ENCODE assay signal across 18 cellular contexts in the genomic region with DNA sequence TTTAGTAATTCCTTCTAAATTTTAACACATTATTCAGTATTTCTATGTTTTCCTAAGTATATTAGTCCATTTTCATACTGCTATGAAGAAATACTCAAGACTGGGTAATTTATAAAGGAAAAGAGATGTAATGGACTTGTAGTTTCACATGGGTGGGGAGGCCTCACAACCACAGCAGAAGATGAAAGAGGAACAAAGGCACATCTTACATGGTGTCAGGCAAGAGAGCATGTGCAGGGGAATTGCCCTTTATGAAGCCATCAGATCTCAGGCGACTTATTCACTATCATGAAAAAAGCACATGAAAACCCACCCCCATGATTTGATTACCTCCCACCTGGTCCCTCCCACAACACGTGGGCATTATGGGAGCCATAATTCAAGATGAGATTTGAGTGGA. TPM values are rescaled to one million over a fixed set of nuclear protein-coding genes. Genes with fewer than 3 reads are reported as not detected.
DNase-seq lines count a peak whose midpoint lies in the region; ATAC-seq and TF ChIP-seq lines count a peak whose summit lies in the region.
"Had no signal": no experiment of that assay in that cellular context is flagged by ENCODE, and none has a peak within 500 bp of the region (broad histone marks: within the 10 kb centered on the region; RNA-seq: fewer than 3 reads in every experiment).

No MANE protein-coding gene starts in this region.

- no peak overlapping the region for H2AFZ ChIP-seq in trophoblast cell (ENCODE audit: insufficient read depth, low read length, poor library complexity)

- no peak overlapping the region for H3K27ac ChIP-seq in CD4-positive, alpha-beta memory T cell (ENCODE audit: low read depth, low read length)
- no peak overlapping the region for H3K27ac ChIP-seq in trophoblast cell (ENCODE audit: low read depth, low read length)
- H3K27ac ChIP-seq: HL-60, ovary, sigmoid colon had no signal

- H3K18ac ChIP-seq in trophoblast cell (ENCODE audit: low read length): no peak overlapping the region

- ATAC-seq in T-cell (replicated peaks in 1 of 4) (no peak), memory B cell (ENCODE audit: low read depth) (peak; percentile 83), HG03378 (IDR thresholded peaks at IDR 0.05; ENCODE audit: unreplicated experiment) (no peak)
- ATAC-seq: left ventricle myocardium superior, Panc1 had no signal

- H3K4me2 ChIP-seq in trophoblast cell (ENCODE audit: low read length): no peak overlapping the region
- H3K4me2 ChIP-seq: SK-N-SH had no signal

- peaks cover 37 to 65% (median 46%) of the 10 kb centered on the region in 4 donors for H3K4me1 Mint-ChIP-seq in CD4-positive, alpha-beta memory T cell
- H3K4me1 Mint-ChIP-seq in T-cell: peaks cover 48 to 58% (median 53%) of the 10 kb centered on the region in 3 donors
- H3K4me1 Mint-ChIP-seq in memory B cell: peaks cover 9% of the 10 kb centered on the region

- no peak overlapping the region for H4K12ac ChIP-seq in trophoblast cell (ENCODE audit: low read depth, low read length)

- no peak overlapping the region for H3K9ac ChIP-seq in trophoblast cell (ENCODE audit: low read length)
- H3K9ac ChIP-seq: SK-N-SH had no signal

- no peaks in the 10 kb centered on the region for H3K79me1 ChIP-seq in trophoblast cell (ENCODE audit: low read length)

- no peak overlapping the region for H3K23ac ChIP-seq in trophoblast cell (ENCODE audit: low read length)

- no peaks in the 10 kb centered on the region for H3K9me3 ChIP-seq in CD4-positive, alpha-beta memory T cell (ENCODE audit: control insufficient read depth in 1 of 2, low read length in 2 of 2)
- no peaks in the 10 kb centered on the region for H3K9me3 ChIP-seq in trophoblast cell (ENCODE audit: insufficient read depth, low read depth, low read length)
- H3K9me3 ChIP-seq: ovary, sigmoid colon, SK-N-SH had no signal

- peak overlapping the region in 2 of 8 donors; percentile 8 to 30 for H3K4me3 Mint-ChIP-seq in CD4-positive, alpha-beta memory T cell
- no peak overlapping the region for H3K4me3 Mint-ChIP-seq in T-cell
- no peak overlapping the region for H3K4me3 Mint-ChIP-seq in memory B cell

- H3K4ac ChIP-seq in trophoblast cell (ENCODE audit: low read depth, low read length): no peak overlapping the region

- H2BK120ac ChIP-seq in trophoblast cell (ENCODE audit: insufficient read depth, low read length, poor library complexity): no peak overlapping the region

- H3K27me3 Mint-ChIP-seq in CD4-positive, alpha-beta memory T cell: no peaks in the 10 kb centered on the region
- no peaks in the 10 kb centered on the region for H3K27me3 Mint-ChIP-seq in T-cell
- no peaks in the 10 kb centered on the region for H3K27me3 Mint-ChIP-seq in memory B cell

- peaks cover 0 to 17% (median 5%) of the 10 kb centered on the region in 8 donors for H3K9me3 Mint-ChIP-seq in CD4-positive, alpha-beta memory T cell
- H3K9me3 Mint-ChIP-seq in T-cell (peaks cover 0 to 23% (median 9%) of the 10 kb centered on the region in 3 donors), memory B cell (peaks cover 13% of the 10 kb centered on the region)

- peaks cover 53% of the 10 kb centered on the region for H3K4me1 ChIP-seq in CD4-positive, alpha-beta memory T cell (ENCODE audit: insufficient read depth, low read length)
- peaks cover 2 to 4% of the 10 kb centered on the region in 2 experiments for H3K4me1 ChIP-seq in trophoblast cell (ENCODE audit: control insufficient read depth in 1 of 2, insufficient read depth in 2 of 2, low read length in 2 of 2)

- H2BK12ac ChIP-seq in trophoblast cell (ENCODE audit: low read length): no peak overlapping the region

- intact Hi-C loops in CD4-positive, alpha-beta memory T cell (cut with micrococcal nuclease): loop anchor here (5.0 kb wide), 1 partner anchor 60 kb away; a partner anchor contains a TSS

- POLR2A ChIA-PET in CD4-positive, alpha-beta memory T cell (lab: Charles Lee; ENCODE audit: partially characterized antibody): interaction anchor here (6.3 kb wide), 1 partner anchor 17 kb away, joined by 72 read pairs; a partner anchor contains a TSS
- POLR2A ChIA-PET in T-cell (lab: Charles Lee): interaction anchor here in 1 of 2 donors (0.7 kb wide), 1 partner anchor 57 kb away, joined by 3 read pairs; no protein-coding TSS in a partner anchor

- H3K36me3 ChIP-seq in CD4-positive, alpha-beta memory T cell (ENCODE audit: insufficient read depth, low read length): peaks cover 10% of the 10 kb centered on the region
- H3K36me3 ChIP-seq in trophoblast cell (ENCODE audit: control insufficient read depth in 1 of 2, insufficient read depth in 2 of 2, low read length in 2 of 2): no peaks in the 10 kb centered on the region
- H3K36me3 ChIP-seq: ovary, sigmoid colon had no signal

- no peaks in the 10 kb centered on the region for H3K27me3 ChIP-seq in CD4-positive, alpha-beta memory T cell (ENCODE audit: insufficient read depth, low read length)
- no peaks in the 10 kb centered on the region for H3K27me3 ChIP-seq in trophoblast cell (ENCODE audit: insufficient read depth, low read length)
- H3K27me3 ChIP-seq: ovary, sigmoid colon had no signal

- no peak overlapping the region for H3K14ac ChIP-seq in trophoblast cell (ENCODE audit: low read length)

- peak overlapping the region in 4 of 7 donors; percentile 7 to 85 (median 10) for H3K27ac Mint-ChIP-seq in CD4-positive, alpha-beta memory T cell
- H3K27ac Mint-ChIP-seq in T-cell (peak overlapping the region; percentile 39 to 74), memory B cell (peak overlapping the region; percentile 35)

- H4K8ac ChIP-seq in trophoblast cell (ENCODE audit: low read depth, low read length): no peak overlapping the region

- no peak for TF ChIP-seq CTCF in GM12865 (IDR thresholded peaks at IDR 0.05; ENCODE audit: insufficient read depth, low read depth, low read length, missing control alignments)

- no peak for DNase-seq in CD4-positive, alpha-beta memory T cell
- DNase-seq in GM12865 (ENCODE audit: low read depth): peak; percentile 10
- DNase-seq in T-cell: no peak
- DNase-seq in memory B cell (ENCODE audit: low spot score in 2 of 2): no peak
- no peak for DNase-seq in trophoblast cell
- DNase-seq in SW480 (ENCODE audit: low spot score): no peak
- DNase-seq: AML-193, amniotic stem cell, left ventricle myocardium superior, NCI-H1092, NCI-H526 treated with DMSO at 0.1 percent for 48 hours, ovary, sigmoid colon, SK-N-SH had no signal

- H2AK5ac ChIP-seq in trophoblast cell (ENCODE audit: low read length): no peak overlapping the region

- no peaks in the 10 kb centered on the region for H3K79me2 ChIP-seq in trophoblast cell (ENCODE audit: control insufficient read depth, insufficient read depth, low read length, poor library complexity)

- no peak overlapping the region for H2BK5ac ChIP-seq in trophoblast cell (ENCODE audit: low read depth, low read length, poor library complexity)

- peaks cover 54 to 67% of the 10 kb centered on the region in 2 donors for H3K36me3 Mint-ChIP-seq in CD4-positive, alpha-beta memory T cell
- peaks cover 51% of the 10 kb centered on the region for H3K36me3 Mint-ChIP-seq in T-cell
- peaks cover 30% of the 10 kb centered on the region for H3K36me3 Mint-ChIP-seq in memory B cell

- CTCF ChIA-PET in CD4-positive, alpha-beta memory T cell (lab: Charles Lee; ENCODE audit: partially characterized antibody): no interaction called here
- CTCF ChIA-PET in T-cell (lab: Charles Lee): interaction anchor here in 1 of 2 donors (1.2 kb wide), 1 partner anchor 16 kb away, joined by 7 read pairs; a partner anchor contains a TSS

- no peak overlapping the region for H3K4me3 ChIP-seq in CD4-positive, alpha-beta memory T cell (ENCODE audit: low read length in 2 of 2)
- no peak overlapping the region for H3K4me3 ChIP-seq in GM12865 (ENCODE audit: low read depth, low read length)
- H3K4me3 ChIP-seq in trophoblast cell (ENCODE audit: low read depth, low read length): no peak overlapping the region
- H3K4me3 ChIP-seq: ovary, sigmoid colon had no signal

- no peak overlapping the region for H4K91ac ChIP-seq in trophoblast cell (ENCODE audit: low read depth, low read length)

- WGBS in trophoblast cell (ENCODE audit: extremely low coverage, insufficient coverage, insufficient read length): no CpG with 5 or more reads among the region's 2 CpGs

RNA-seq across cellular contexts. Expression of a gene that starts 15.6 kb away (rescaled TPM):
- 10 to 100 TPM; 76.3 to 79.2 TPM for total RNA-seq in CD4-positive, alpha-beta memory T cell
- polyA plus RNA-seq in CD4-positive, alpha-beta memory T cell: 100 to 1,000 TPM in 1 of 2 donors, 10 to 100 TPM in 1; 37.9 to 124 TPM
- total RNA-seq in T-cell: 100 to 1,000 TPM in 4 of 5 donors, 10 to 100 TPM in 1; 46.8 to 165 (median 116) TPM
- 0.06 and 0.11 TPM in 2 replicates for polyA plus RNA-seq in trophoblast cell (2013)
- total RNA-seq: H1 had no signal
- polyA plus RNA-seq: H1 had no signal

RNA-seq across cellular contexts. Expression of a gene that starts 58.3 kb away (rescaled TPM):
- 10 to 100 TPM; 48.5 to 49.5 TPM for total RNA-seq in CD4-positive, alpha-beta memory T cell
- polyA plus RNA-seq in CD4-positive, alpha-beta memory T cell: 10 to 100 TPM; 36.8 to 54.3 TPM
- total RNA-seq in T-cell: 10 to 100 TPM; 24.7 to 61.3 (median 36.5) TPM
- 0.04 TPM in 2 replicates for polyA plus RNA-seq in trophoblast cell (2013)
- total RNA-seq: H1 had no signal
